ENCODE assay signal across 14 cellular contexts in the genomic region with DNA sequence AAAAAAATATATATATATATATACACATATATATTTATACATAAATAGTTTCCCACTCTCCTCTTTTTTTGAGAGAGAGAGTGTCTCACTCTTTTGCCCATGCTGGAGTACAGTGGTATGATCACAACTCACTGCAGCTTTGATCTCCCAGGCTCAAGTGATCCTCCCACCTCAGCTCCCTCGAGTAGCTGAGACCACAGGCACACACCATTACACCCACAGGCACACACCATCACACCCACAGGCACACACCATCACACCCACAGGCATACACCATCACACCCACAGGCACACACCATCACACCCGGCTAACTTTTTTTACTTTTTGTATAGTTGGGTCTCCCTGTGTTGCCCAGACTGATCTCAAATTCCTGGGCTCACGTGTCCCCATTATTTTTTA.
"Had no signal": no experiment of that assay in that cellular context is flagged by ENCODE, and none has a peak within 500 bp of the region (broad histone marks: within the 10 kb centered on the region; RNA-seq: fewer than 3 reads in every experiment).

No MANE protein-coding gene starts in this region.

- ATAC-seq: gastrocnemius medialis, heart right ventricle, left colon, lower lobe of right lung had no signal

- H3K27ac Mint-ChIP-seq: endodermal cell had no signal

- H3K4me3 Mint-ChIP-seq: endodermal cell had no signal

- DNase-seq: activated CD8-positive, alpha-beta memory T cell treated with anti-CD3 and anti-CD28 coated beads for 24 hours; activated gamma-delta T cell treated with Interleukin-2 at 50 U/mL for 16 hours; activated T-cell treated with anti-CD3 and anti-CD28 coated beads for 4 hours; endodermal cell; erythroblast; gastrocnemius medialis; heart right ventricle; left colon; lower lobe of right lung; SJCRH30; stimulated activated CD4-positive, alpha-beta T cell treated with anti-CD3 and anti-CD28 coated beads, Interleukin-2, amount 100 ng/mL, for 24 hours; SW 1271 had no signal

- H3K27me3 ChIP-seq: gastrocnemius medialis, heart right ventricle, SJCRH30 had no signal

- H3K4me3 ChIP-seq: gastrocnemius medialis, heart right ventricle, lower lobe of right lung, SJCRH30, thoracic aorta had no signal

- H3K4me1 Mint-ChIP-seq: endodermal cell had no signal

- H3K27ac ChIP-seq: gastrocnemius medialis, heart right ventricle, lower lobe of right lung, SJCRH30, thoracic aorta, VCaP had no signal

- H3K9me3 ChIP-seq: gastrocnemius medialis, heart right ventricle, lower lobe of right lung, SJCRH30, thoracic aorta had no signal

- H3K9me3 Mint-ChIP-seq: endodermal cell had no signal

- H3K4me1 ChIP-seq: gastrocnemius medialis, heart right ventricle, lower lobe of right lung, SJCRH30 had no signal
